Comparison of ENCODE assay signal across 8 cellular contexts in genomic region chr9:33458444-33458843, GRCh38. TPM values are rescaled to one million over a fixed set of nuclear protein-coding genes. Genes with fewer than 3 reads are reported as not detected.
DNase-seq lines count a peak whose midpoint lies in the region; ATAC-seq lines count a peak whose summit lies in the region.

No MANE protein-coding gene starts in this region.

- DNase-seq in T-helper 1 cell: peak; percentile 32 to 60 (median 52)
- peak; percentile 45 for DNase-seq in astrocyte of the hippocampus (ENCODE audit: low read depth, low spot score)
- peak; percentile 52 to 84 for DNase-seq in stimulated activated CD4-positive, alpha-beta T cell treated with anti-CD3 and anti-CD28 coated beads, Interleukin-4, amount 100 ng/mL, for 4 hours
- no peak for DNase-seq in DMS79 treated with DMSO at 0.1 percent for 48 hours (lab: John Stamatoyannopoulos, UW)
- DNase-seq in kidney glomerular epithelial cell (lab: John Stamatoyannopoulos, UW): no peak
- no peak for DNase-seq in mucosa of gallbladder (ENCODE audit: low spot score)

- ATAC-seq in GM21367 (IDR thresholded peaks at IDR 0.05; ENCODE audit: unreplicated experiment) (peak; percentile 40), HG03439 (IDR thresholded peaks at IDR 0.05; ENCODE audit: unreplicated experiment) (no peak)

RNA-seq across cellular contexts. Expression of gene AQP3, which starts 11.1 kb away (rescaled TPM):
- 26.2 TPM for total RNA-seq in mucosa of gallbladder

RNA-seq across cellular contexts. Expression of gene NOL6, which starts 15.3 kb away (rescaled TPM):
- 18.9 TPM for total RNA-seq in mucosa of gallbladder

RNA-seq across cellular contexts. Expression of gene AQP7, which starts 56.1 kb away (rescaled TPM):
- total RNA-seq in mucosa of gallbladder: 15.0 TPM

Comparison
In these comparisons a context has a peak if more than half of its experiments do, and no peak if none do; other contexts are left out.
1. DNase-seq: peak in T-helper 1 cell (5 of 5), astrocyte of the hippocampus (single experiment) and stimulated activated CD4-positive, alpha-beta T cell treated with anti-CD3 and anti-CD28 coated beads, Interleukin-4, amount 100 ng/mL, for 4 hours (2 of 2); none in DMS79 treated with DMSO at 0.1 percent for 48 hours (single experiment), kidney glomerular epithelial cell (single experiment) and mucosa of gallbladder (single experiment).